ENCODE assay signal across 1 cellular context in the genomic region with DNA sequence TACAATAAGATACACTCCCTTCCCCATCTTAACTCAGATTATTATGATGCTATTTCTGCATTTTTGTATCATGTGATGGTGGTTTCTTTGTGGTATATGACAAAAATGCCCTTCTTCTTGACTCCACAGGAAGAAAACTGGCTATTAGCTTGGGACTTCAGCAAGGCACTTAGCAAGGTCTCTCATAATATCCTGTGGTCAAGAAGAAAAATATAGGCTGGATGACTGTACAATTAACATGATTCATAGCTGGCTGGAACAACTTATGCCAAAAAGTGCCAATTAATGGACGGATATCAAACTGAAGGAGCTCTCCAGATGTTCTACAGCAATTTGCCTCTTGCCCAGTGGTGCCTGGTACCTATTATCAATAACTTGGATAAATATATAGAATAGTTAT.
TF ChIP-seq lines count a peak whose summit lies in the region.

No MANE protein-coding gene starts in this region.

TF ChIP-seq in SK-N-SH, 30 proteins besides CTCF, POLR2A, EP300 and RAD21:
- TF ChIP-seq ZBTB33 (IDR thresholded peaks at IDR 0.05; ENCODE audit: borderline replicate concordance, low read depth) (no peak), GATA2 (CRISPR knock-in tag; IDR thresholded peaks at IDR 0.05) (no peak), FOSL2 (IDR thresholded peaks at IDR 0.05; ENCODE audit: borderline replicate concordance, low read depth) (peak; percentile 69; the same call in 1 of the 2 replicates), EZH2phosphoT487 (IDR thresholded peaks at IDR 0.05; ENCODE audit: borderline replicate concordance, low read depth) (no peak), ELF1 (IDR thresholded peaks at IDR 0.05) (no peak), JUND (IDR thresholded peaks at IDR 0.05) (peak; percentile 50; the same call in 1 of the 2 replicates), PBX3 (IDR thresholded peaks at IDR 0.05) (peak; percentile 53; the same call in 1 of the 2 replicates), REST (IDR thresholded peaks at IDR 0.05; ENCODE audit: low read depth, low read length) (no peak), GABPA (IDR thresholded peaks at IDR 0.05; ENCODE audit: low read depth) (no peak), IRF3 (IDR thresholded peaks at IDR 0.05; ENCODE audit: low read depth, low read length) (no peak), USF1 (IDR thresholded peaks at IDR 0.05; ENCODE audit: borderline replicate concordance, low read depth) (no peak), MEF2A (IDR thresholded peaks at IDR 0.05; ENCODE audit: borderline replicate concordance, low read depth) (no peak), RCOR1 (IDR thresholded peaks at IDR 0.05; ENCODE audit: low read length) (no peak), NFIC (IDR thresholded peaks at IDR 0.05; ENCODE audit: borderline replicate concordance) (peak; percentile 27; the same call in 1 of the 2 replicates), TCF12 (IDR thresholded peaks at IDR 0.05) (peak; percentile 46; the same call in 1 of the 2 replicates), RFX5 (IDR thresholded peaks at IDR 0.05; ENCODE audit: low read length) (no peak), SIN3A (IDR thresholded peaks at IDR 0.05; ENCODE audit: borderline replicate concordance, low read depth, low read length) (no peak), TAF1 (IDR thresholded peaks at IDR 0.05; ENCODE audit: borderline replicate concordance, low read depth, low read length) (no peak)
- TF ChIP-seq, protein P1, sequence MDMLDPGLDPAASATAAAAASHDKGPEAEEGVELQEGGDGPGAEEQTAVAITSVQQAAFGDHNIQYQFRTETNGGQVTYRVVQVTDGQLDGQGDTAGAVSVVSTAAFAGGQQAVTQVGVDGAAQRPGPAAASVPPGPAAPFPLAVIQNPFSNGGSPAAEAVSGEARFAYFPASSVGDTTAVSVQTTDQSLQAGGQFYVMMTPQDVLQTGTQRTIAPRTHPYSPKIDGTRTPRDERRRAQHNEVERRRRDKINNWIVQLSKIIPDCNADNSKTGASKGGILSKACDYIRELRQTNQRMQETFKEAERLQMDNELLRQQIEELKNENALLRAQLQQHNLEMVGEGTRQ (IDR thresholded peaks at IDR 0.05; ENCODE audit: borderline replicate concordance, low read depth, low read length): no peak
